1 cellular context compared by ENCODE assay signal in the genomic region with DNA sequence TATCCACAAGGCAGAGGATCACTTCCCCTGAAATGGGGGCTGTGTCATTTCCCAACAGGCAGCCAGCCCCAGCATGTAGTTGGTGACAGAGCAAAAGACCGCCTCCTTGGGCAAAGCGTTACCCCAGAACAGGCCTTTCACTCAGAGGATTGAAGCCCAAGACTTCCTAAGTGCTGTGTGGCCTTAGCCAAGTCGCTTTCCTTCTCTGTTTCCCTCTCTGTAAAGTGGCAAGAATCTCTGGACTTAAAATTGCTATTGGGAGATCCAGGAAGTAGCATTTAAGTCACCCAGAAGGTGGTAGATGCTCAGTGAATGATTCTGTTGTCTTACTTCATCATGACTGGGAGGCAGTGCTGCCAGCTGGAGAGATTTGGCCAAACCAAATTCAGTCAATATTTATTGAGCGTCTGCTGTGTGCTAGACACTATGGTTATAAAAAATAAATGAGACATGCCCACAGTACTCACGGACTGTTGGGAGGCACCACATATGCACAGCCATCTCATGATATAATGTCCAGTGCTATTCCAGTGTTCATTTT.
A peak's percentile ranks its signal among the peaks of the same experiment; 100 is the strongest.
TF ChIP-seq lines count a peak whose summit lies in the region.

No MANE protein-coding gene starts in this region.

TF ChIP-seq in HepG2, 621 proteins besides CTCF, POLR2A, EP300 and RAD21:
- TF ChIP-seq ZNF768 (CRISPR knock-in tag; IDR thresholded peaks at IDR 0.05), result peak; percentile 52; the same call in 1 of the 2 replicates
- TF ChIP-seq ZNF451 (CRISPR knock-in tag; IDR thresholded peaks at IDR 0.05), result no peak
